Comparison of ENCODE assay signal across 1 cellular context in the genomic region with DNA sequence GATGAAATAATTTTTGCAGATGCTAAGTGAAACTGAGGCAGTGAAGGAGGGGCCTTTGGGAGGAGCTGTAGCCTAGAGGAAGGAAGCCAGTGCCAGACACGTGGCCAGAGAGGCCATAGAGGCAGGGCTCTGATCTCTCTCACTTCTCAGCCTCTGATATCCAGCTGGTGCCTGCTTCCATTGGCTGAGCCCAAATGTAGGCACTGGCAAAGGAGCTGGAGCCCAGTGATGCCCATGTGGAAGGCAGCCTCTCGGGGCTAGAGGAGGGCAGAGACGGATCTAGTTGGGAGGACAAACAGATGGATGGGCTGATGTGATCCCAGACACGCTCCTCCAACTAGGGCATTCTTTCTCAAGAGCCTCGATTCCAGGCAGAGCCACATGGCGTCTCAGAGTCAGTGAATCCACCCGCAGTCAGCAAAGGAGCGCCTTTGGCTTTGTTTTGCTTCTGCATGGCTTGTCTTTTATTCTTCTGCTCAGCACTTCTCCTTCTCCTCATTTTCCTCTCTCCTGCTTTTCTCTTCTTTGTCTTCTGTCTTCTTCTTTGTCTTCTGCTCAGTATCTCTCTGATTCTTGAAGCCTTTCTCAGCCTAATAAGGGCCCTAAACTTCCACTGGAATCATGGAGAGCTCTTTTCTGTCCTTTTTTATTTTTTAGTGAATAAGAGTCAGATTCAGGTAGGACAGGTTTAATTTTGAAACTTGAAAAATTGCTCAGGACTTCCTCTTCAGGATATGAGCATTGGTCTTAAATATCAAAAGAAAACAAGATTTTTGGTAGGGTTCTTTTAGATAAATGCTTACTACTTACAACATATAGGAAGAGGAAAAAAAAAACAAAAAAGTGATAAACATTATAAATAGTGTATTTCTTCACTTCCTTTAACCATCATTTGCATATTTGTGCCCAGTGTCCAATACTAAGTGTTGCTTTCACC.
TF ChIP-seq lines count a peak whose summit lies in the region.

No MANE protein-coding gene starts in this region.

TF ChIP-seq in HepG2, 621 proteins besides CTCF, POLR2A, EP300 and RAD21 (continued from another document and continues in another):
- no peak for TF ChIP-seq RFXANK (CRISPR knock-in tag; IDR thresholded peaks at IDR 0.05)
- TF ChIP-seq ZSCAN29 (CRISPR knock-in tag; conservative IDR thresholded peaks at IDR 0.05), result no peak
- no peak for TF ChIP-seq ZNF256 (CRISPR knock-in tag; conservative IDR thresholded peaks at IDR 0.05)
- no peak for TF ChIP-seq TFDP1 (CRISPR knock-in tag; IDR thresholded peaks at IDR 0.05; ENCODE audit: borderline replicate concordance)
- no peak for TF ChIP-seq ZNF577 (CRISPR knock-in tag; IDR thresholded peaks at IDR 0.05; ENCODE audit: borderline replicate concordance, low read depth)
- TF ChIP-seq, protein P1, sequence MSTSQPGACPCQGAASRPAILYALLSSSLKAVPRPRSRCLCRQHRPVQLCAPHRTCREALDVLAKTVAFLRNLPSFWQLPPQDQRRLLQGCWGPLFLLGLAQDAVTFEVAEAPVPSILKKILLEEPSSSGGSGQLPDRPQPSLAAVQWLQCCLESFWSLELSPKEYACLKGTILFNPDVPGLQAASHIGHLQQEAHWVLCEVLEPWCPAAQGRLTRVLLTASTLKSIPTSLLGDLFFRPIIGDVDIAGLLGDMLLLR (CRISPR knock-in tag; IDR thresholded peaks at IDR 0.05), result no peak
- no peak for TF ChIP-seq ZFYVE20 (CRISPR knock-in tag; IDR thresholded peaks at IDR 0.05; ENCODE audit: borderline replicate concordance, low read depth)
- no peak for TF ChIP-seq RBM39 (IDR thresholded peaks at IDR 0.05; ENCODE audit: low read depth, low read length, poor library complexity, severe bottlenecking)
- no peak for TF ChIP-seq REPIN1 (CRISPR knock-in tag; IDR thresholded peaks at IDR 0.05; ENCODE audit: borderline replicate concordance, low read depth)
- no peak for TF ChIP-seq ZNF556 (CRISPR knock-in tag; IDR thresholded peaks at IDR 0.05; ENCODE audit: borderline replicate concordance)
- TF ChIP-seq ZNF549 (CRISPR knock-in tag; IDR thresholded peaks at IDR 0.05), result no peak
- TF ChIP-seq ZNF841 (CRISPR knock-in tag; IDR thresholded peaks at IDR 0.05; ENCODE audit: borderline replicate concordance), result no peak
- TF ChIP-seq ZFP37 (CRISPR knock-in tag; IDR thresholded peaks at IDR 0.05; ENCODE audit: borderline replicate concordance), result no peak
- TF ChIP-seq MIXL1 (CRISPR knock-in tag; IDR thresholded peaks at IDR 0.05), result no peak
- 0 out of 2 replicates have a peak, but pooled peaks have one; percentile 66 for TF ChIP-seq KLF13 (CRISPR knock-in tag; IDR thresholded peaks at IDR 0.05)
- TF ChIP-seq ZNF121 (CRISPR knock-in tag; IDR thresholded peaks at IDR 0.05), result no peak
- TF ChIP-seq KLF16 (CRISPR knock-in tag; IDR thresholded peaks at IDR 0.05), result no peak
- no peak for TF ChIP-seq ADNP (CRISPR knock-in tag; IDR thresholded peaks at IDR 0.05)
- peak; percentile 43 for TF ChIP-seq ZNF512 (CRISPR knock-in tag; IDR thresholded peaks at IDR 0.05)
- TF ChIP-seq SP140L (CRISPR knock-in tag; IDR thresholded peaks at IDR 0.05; ENCODE audit: borderline replicate concordance), result no peak; the same call in 1 of the 2 replicates
- no peak for TF ChIP-seq HNRNPL (IDR thresholded peaks at IDR 0.05; ENCODE audit: low read depth, low read length)
- no peak for TF ChIP-seq CREB1 (IDR thresholded peaks at IDR 0.05)
- TF ChIP-seq CREB1 (CRISPR knock-in tag; IDR thresholded peaks at IDR 0.05), result no peak
- TF ChIP-seq HIVEP1 (CRISPR knock-in tag; IDR thresholded peaks at IDR 0.05), result no peak
- no peak for TF ChIP-seq TMF1 (CRISPR knock-in tag; IDR thresholded peaks at IDR 0.05; ENCODE audit: low read depth)
- TF ChIP-seq MED13 (CRISPR knock-in tag; IDR thresholded peaks at IDR 0.05), result no peak
- no peak for TF ChIP-seq ARID3A (IDR thresholded peaks at IDR 0.05; ENCODE audit: low read depth, low read length)
- no peak for TF ChIP-seq ZNF678 (CRISPR knock-in tag; IDR thresholded peaks at IDR 0.05)
- TF ChIP-seq, protein P2, sequence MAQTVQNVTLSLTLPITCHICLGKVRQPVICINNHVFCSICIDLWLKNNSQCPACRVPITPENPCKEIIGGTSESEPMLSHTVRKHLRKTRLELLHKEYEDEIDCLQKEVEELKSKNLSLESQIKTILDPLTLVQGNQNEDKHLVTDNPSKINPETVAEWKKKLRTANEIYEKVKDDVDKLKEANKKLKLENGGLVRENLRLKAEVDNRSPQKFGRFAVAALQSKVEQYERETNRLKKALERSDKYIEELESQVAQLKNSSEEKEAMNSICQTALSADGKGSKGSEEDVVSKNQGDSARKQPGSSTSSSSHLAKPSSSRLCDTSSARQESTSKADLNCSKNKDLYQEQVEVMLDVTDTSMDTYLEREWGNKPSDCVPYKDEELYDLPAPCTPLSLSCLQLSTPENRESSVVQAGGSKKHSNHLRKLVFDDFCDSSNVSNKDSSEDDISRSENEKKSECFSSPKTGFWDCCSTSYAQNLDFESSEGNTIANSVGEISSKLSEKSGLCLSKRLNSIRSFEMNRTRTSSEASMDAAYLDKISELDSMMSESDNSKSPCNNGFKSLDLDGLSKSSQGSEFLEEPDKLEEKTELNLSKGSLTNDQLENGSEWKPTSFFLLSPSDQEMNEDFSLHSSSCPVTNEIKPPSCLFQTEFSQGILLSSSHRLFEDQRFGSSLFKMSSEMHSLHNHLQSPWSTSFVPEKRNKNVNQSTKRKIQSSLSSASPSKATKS (CRISPR knock-in tag; IDR thresholded peaks at IDR 0.05), result no peak
- TF ChIP-seq MEIS1 (CRISPR knock-in tag; IDR thresholded peaks at IDR 0.05; ENCODE audit: borderline replicate concordance), result peak; percentile 52; the same call in 1 of the 2 replicates
- TF ChIP-seq ZNF850 (CRISPR knock-in tag; conservative IDR thresholded peaks at IDR 0.05), result no peak
- TF ChIP-seq ISX (CRISPR knock-in tag; conservative IDR thresholded peaks at IDR 0.05), result no peak
- no peak for TF ChIP-seq EZH2 (conservative IDR thresholded peaks at IDR 0.05; ENCODE audit: low read depth, low read length)
- TF ChIP-seq TBX2 (CRISPR knock-in tag; IDR thresholded peaks at IDR 0.05; ENCODE audit: borderline replicate concordance), result no peak
- no peak for TF ChIP-seq ZFAT (CRISPR knock-in tag; conservative IDR thresholded peaks at IDR 0.05)
- TF ChIP-seq TAF1 (CRISPR knock-in tag; IDR thresholded peaks at IDR 0.05), result no peak
- TF ChIP-seq, protein P3, sequence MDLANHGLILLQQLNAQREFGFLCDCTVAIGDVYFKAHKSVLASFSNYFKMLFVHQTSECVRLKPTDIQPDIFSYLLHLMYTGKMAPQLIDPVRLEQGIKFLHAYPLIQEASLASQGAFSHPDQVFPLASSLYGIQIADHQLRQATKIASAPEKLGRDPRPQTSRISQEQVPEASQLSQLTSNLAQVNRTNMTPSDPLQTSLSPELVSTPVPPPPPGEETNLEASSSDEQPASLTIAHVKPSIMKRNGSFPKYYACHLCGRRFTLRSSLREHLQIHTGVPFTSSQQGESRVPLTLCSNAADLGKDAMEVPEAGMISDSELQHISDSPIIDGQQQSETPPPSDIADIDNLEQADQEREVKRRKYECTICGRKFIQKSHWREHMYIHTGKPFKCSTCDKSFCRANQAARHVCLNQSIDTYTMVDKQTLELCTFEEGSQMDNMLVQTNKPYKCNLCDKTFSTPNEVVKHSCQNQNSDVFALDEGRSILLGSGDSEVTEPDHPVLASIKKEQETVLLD (CRISPR knock-in tag; IDR thresholded peaks at IDR 0.05; ENCODE audit: low read depth), result no peak
- TF ChIP-seq TEAD2 (CRISPR knock-in tag; IDR thresholded peaks at IDR 0.05), result no peak
- TF ChIP-seq, protein P4, sequence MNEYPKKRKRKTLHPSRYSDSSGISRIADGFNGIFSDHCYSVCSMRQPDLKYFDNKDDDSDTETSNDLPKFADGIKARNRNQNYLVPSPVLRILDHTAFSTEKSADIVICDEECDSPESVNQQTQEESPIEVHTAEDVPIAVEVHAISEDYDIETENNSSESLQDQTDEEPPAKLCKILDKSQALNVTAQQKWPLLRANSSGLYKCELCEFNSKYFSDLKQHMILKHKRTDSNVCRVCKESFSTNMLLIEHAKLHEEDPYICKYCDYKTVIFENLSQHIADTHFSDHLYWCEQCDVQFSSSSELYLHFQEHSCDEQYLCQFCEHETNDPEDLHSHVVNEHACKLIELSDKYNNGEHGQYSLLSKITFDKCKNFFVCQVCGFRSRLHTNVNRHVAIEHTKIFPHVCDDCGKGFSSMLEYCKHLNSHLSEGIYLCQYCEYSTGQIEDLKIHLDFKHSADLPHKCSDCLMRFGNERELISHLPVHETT (CRISPR knock-in tag; conservative IDR thresholded peaks at IDR 0.05), result no peak
- TF ChIP-seq SMC3 (IDR thresholded peaks at IDR 0.05; ENCODE audit: low read length), result no peak
- TF ChIP-seq, protein P5, sequence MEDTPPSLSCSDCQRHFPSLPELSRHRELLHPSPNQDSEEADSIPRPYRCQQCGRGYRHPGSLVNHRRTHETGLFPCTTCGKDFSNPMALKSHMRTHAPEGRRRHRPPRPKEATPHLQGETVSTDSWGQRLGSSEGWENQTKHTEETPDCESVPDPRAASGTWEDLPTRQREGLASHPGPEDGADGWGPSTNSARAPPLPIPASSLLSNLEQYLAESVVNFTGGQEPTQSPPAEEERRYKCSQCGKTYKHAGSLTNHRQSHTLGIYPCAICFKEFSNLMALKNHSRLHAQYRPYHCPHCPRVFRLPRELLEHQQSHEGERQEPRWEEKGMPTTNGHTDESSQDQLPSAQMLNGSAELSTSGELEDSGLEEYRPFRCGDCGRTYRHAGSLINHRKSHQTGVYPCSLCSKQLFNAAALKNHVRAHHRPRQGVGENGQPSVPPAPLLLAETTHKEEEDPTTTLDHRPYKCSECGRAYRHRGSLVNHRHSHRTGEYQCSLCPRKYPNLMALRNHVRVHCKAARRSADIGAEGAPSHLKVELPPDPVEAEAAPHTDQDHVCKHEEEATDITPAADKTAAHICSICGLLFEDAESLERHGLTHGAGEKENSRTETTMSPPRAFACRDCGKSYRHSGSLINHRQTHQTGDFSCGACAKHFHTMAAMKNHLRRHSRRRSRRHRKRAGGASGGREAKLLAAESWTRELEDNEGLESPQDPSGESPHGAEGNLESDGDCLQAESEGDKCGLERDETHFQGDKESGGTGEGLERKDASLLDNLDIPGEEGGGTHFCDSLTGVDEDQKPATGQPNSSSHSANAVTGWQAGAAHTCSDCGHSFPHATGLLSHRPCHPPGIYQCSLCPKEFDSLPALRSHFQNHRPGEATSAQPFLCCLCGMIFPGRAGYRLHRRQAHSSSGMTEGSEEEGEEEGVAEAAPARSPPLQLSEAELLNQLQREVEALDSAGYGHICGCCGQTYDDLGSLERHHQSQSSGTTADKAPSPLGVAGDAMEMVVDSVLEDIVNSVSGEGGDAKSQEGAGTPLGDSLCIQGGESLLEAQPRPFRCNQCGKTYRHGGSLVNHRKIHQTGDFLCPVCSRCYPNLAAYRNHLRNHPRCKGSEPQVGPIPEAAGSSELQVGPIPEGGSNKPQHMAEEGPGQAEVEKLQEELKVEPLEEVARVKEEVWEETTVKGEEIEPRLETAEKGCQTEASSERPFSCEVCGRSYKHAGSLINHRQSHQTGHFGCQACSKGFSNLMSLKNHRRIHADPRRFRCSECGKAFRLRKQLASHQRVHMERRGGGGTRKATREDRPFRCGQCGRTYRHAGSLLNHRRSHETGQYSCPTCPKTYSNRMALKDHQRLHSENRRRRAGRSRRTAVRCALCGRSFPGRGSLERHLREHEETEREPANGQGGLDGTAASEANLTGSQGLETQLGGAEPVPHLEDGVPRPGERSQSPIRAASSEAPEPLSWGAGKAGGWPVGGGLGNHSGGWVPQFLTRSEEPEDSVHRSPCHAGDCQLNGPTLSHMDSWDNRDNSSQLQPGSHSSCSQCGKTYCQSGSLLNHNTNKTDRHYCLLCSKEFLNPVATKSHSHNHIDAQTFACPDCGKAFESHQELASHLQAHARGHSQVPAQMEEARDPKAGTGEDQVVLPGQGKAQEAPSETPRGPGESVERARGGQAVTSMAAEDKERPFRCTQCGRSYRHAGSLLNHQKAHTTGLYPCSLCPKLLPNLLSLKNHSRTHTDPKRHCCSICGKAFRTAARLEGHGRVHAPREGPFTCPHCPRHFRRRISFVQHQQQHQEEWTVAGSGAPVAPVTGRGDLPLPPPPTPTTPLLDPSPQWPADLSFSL (CRISPR knock-in tag; IDR thresholded peaks at IDR 0.05), result no peak
- TF ChIP-seq ZBTB7B (CRISPR knock-in tag; IDR thresholded peaks at IDR 0.05), result no peak
- no peak for TF ChIP-seq ZNF460 (CRISPR knock-in tag; IDR thresholded peaks at IDR 0.05; ENCODE audit: borderline replicate concordance)
- TF ChIP-seq JUND (CRISPR knock-in tag; IDR thresholded peaks at IDR 0.05), result no peak
- no peak for TF ChIP-seq NFKB2 (CRISPR knock-in tag; IDR thresholded peaks at IDR 0.05; ENCODE audit: borderline replicate concordance)
- no peak for TF ChIP-seq STAG1 (CRISPR knock-in tag; IDR thresholded peaks at IDR 0.05)
- TF ChIP-seq STAT5B (CRISPR knock-in tag; IDR thresholded peaks at IDR 0.05), result no peak
- TF ChIP-seq ELF3 (CRISPR knock-in tag; IDR thresholded peaks at IDR 0.05), result 0 out of 2 replicates have a peak, but pooled peaks have one; percentile 17
- TF ChIP-seq ZNF136 (CRISPR knock-in tag; IDR thresholded peaks at IDR 0.05; ENCODE audit: low read depth), result no peak
- no peak for TF ChIP-seq ZNF282 (IDR thresholded peaks at IDR 0.05; ENCODE audit: partially characterized antibody)
- no peak for TF ChIP-seq SMARCE1 (IDR thresholded peaks at IDR 0.05; ENCODE audit: borderline replicate concordance)
